ENCODE assay signal across 8 cellular contexts in genomic region chr1:227563319-227564201, GRCh38. TPM values are rescaled to one million over a fixed set of nuclear protein-coding genes. Genes with fewer than 3 reads are reported as not detected.
DNase-seq lines count a peak whose midpoint lies in the region; ATAC-seq, FAIRE-seq and TF ChIP-seq lines count a peak whose summit lies in the region.

Gene ZNF678 (plus strand): TSS chr1:227563556. CDS start chr1:227650992, 87,436 bp downstream.

- TF ChIP-seq POLR2A in H1 (IDR thresholded peaks at IDR 0.05; ENCODE audit: control extremely low read depth in 1 of 2, low read depth in 2 of 2, low read length in 2 of 2) = peak in 1 of 2 experiments; percentile 92; a peak in 2 of 3 replicates

- no peak for TF ChIP-seq RAD21 in H1 (IDR thresholded peaks at IDR 0.05 in 1 of 2, conservative IDR thresholded peaks at IDR 0.05 in 1 of 2; ENCODE audit: low read depth in 2 of 2, low read length in 2 of 2)

- H3K27ac ChIP-seq in H1 (ENCODE audit: low read depth, low read length) = peak within 1 kb of the TSS; percentile 97

- H3K27me3 ChIP-seq in H1 (replicated peaks in 1 of 4; ENCODE audit: control insufficient read depth in 3 of 4, extremely low read depth in 1 of 4, insufficient read depth in 3 of 4, low read length in 3 of 4) = no peaks in the 10 kb centered on the region

- TF ChIP-seq EP300 in H1 (IDR thresholded peaks at IDR 0.05; ENCODE audit: borderline replicate concordance in 1 of 2, low read depth in 2 of 2, low read length in 2 of 2) = no peak

- H3K9me3 ChIP-seq in H1 (ENCODE audit: insufficient read depth in 2 of 2, low read depth in 1 of 2, low read length in 1 of 2) = peaks cover 0 to 21% of the 10 kb centered on the region in 2 experiments; a peak in 1 of 4 replicates

- H3K9me3 Mint-ChIP-seq in memory B cell = peaks cover 7% of the 10 kb centered on the region

- peak within 1 kb of the TSS; percentile 95 for H3K18ac ChIP-seq in H1 (ENCODE audit: extremely low read depth, low read length)

- H3K27me3 Mint-ChIP-seq in memory B cell = peaks cover 8% of the 10 kb centered on the region

- H3K23ac ChIP-seq in H1 (ENCODE audit: insufficient read length) = no peak within 1 kb of the TSS

- peak within 1 kb of the TSS; percentile 81 to 91 (median 88) for H3K9ac ChIP-seq in H1 (replicated peaks in 1 of 4; ENCODE audit: extremely low read depth in 1 of 4, low read depth in 3 of 4, low read length in 3 of 4)

- POLR2A ChIA-PET in H1 (lab: Charles Lee; ENCODE audit: partially characterized antibody) = interaction anchor here (0.6 to 2.4 kb wide), 8 partner anchors 9 to 171 kb away, joined by 3 to 15 read pairs (median 4); partner anchors contain the start of genes JMJD4 and SNAP47

- H3K23me2 ChIP-seq in H1 (ENCODE audit: low read depth, low read length) = no peaks in the 10 kb centered on the region

- H3K36me3 Mint-ChIP-seq in memory B cell = peaks cover 15% of the 10 kb centered on the region

- peak within 1 kb of the TSS; percentile 98 for H4K8ac ChIP-seq in H1 (ENCODE audit: extremely low read depth, insufficient read depth, low read length)

- peaks cover 1 to 3% of the 10 kb centered on the region in 2 experiments for H4K20me1 ChIP-seq in H1 (replicated peaks in 1 of 2; ENCODE audit: control insufficient read depth in 1 of 2, insufficient read depth in 2 of 2, low read length in 2 of 2)

- no peak within 1 kb of the TSS for H2BK20ac ChIP-seq in H1 (ENCODE audit: low read length)

- no peak within 1 kb of the TSS; the same call in 1 of the 2 replicates for H2AK5ac ChIP-seq in H1 (ENCODE audit: low read depth, low read length)

- H2BK120ac ChIP-seq in H1 (replicated peaks; ENCODE audit: low read depth, low read length) = no peak within 1 kb of the TSS

- H3K27ac Mint-ChIP-seq in memory B cell = peak within 1 kb of the TSS; percentile 96

- peak within 1 kb of the TSS; percentile 98 for H2AFZ ChIP-seq in H1 (ENCODE audit: low read length)

- peak within 1 kb of the TSS; percentile 91 for H3K4me3 Mint-ChIP-seq in memory B cell

- peak within 1 kb of the TSS; percentile 80 for H2BK5ac ChIP-seq in H1 (ENCODE audit: low read depth, low read length)

- CTCF ChIA-PET in H1 (lab: Charles Lee; ENCODE audit: partially characterized antibody) = interaction anchor here (0.6 to 1.6 kb wide), 4 partner anchors 18 to 306 kb away, joined by 3 to 5 read pairs (median 4); no protein-coding TSS in a partner anchor

- H4K5ac ChIP-seq in H1 (ENCODE audit: insufficient read length, low read depth, low read length) = peak within 1 kb of the TSS; percentile 97

- TF ChIP-seq CTCF in H1 (IDR thresholded peaks at IDR 0.05; ENCODE audit: control extremely low read depth in 1 of 3, insufficient read depth in 1 of 3, low read depth in 1 of 3, low read length in 3 of 3) = no peak

- peak within 1 kb of the TSS; percentile 96 for H4K91ac ChIP-seq in H1 (replicated peaks; ENCODE audit: insufficient read length, low read length)

- peak within 1 kb of the TSS; percentile 94 for H3K4ac ChIP-seq in H1 (replicated peaks; ENCODE audit: insufficient read length, low read depth, low read length)

- ATAC-seq in GM21367 (IDR thresholded peaks at IDR 0.05; ENCODE audit: unreplicated experiment) = peak; percentile 94
- peak; percentile 91 for ATAC-seq in memory B cell (ENCODE audit: low read depth)

- peaks cover 0 to 39% of the 10 kb centered on the region in 2 experiments for H3K79me2 ChIP-seq in H1 (ENCODE audit: control insufficient read depth in 1 of 2, insufficient read depth in 2 of 2, low read length in 2 of 2)

- peaks cover 9% of the 10 kb centered on the region for H3K79me1 ChIP-seq in H1 (ENCODE audit: low read depth, low read length)

- FAIRE-seq in H1 (lab: Jason Lieb, UNC) = peak; percentile 19

- H3K56ac ChIP-seq in H1 (replicated peaks; ENCODE audit: insufficient read length, low read depth, low read length) = peak within 1 kb of the TSS; percentile 88

- H3K4me1 ChIP-seq in H1 (replicated peaks in 1 of 4; ENCODE audit: control insufficient read depth in 3 of 4, insufficient read depth in 4 of 4, low read length in 3 of 4) = peaks cover 0 to 3% (median 1%) of the 10 kb centered on the region in 4 experiments; a peak in 2 of 7 replicates

- peak within 1 kb of the TSS; percentile 88; the same call in 1 of the 2 replicates for H2BK15ac ChIP-seq in H1 (ENCODE audit: low read length)

- H2BK12ac ChIP-seq in H1 (ENCODE audit: low read depth, low read length) = no peak within 1 kb of the TSS

- peak within 1 kb of the TSS; percentile 63 to 77 for H3K4me2 ChIP-seq in H1 (ENCODE audit: insufficient read depth in 1 of 2, low read depth in 2 of 2, low read length in 2 of 2)

- 4% methylated on average over 34 of the region's 39 CpGs; no CpG with 5 or more reads in 1 of the 2 experiments for WGBS in H1 (ENCODE audit: extremely low coverage in 1 of 2, insufficient coverage in 1 of 2, insufficient read length in 1 of 2, insufficient replicate concordance in 2 of 2, low coverage in 1 of 2, low lambda C conversion rate in 2 of 2, missing lambda C conversion rate in 1 of 2), 2 experiments

- peaks cover 31% of the 10 kb centered on the region for H3K4me1 Mint-ChIP-seq in memory B cell

- peak; percentile 99 for DNase-seq in COLO829 (ENCODE audit: low spot score)
- peak; percentile 86 for DNase-seq in HT1080 (ENCODE audit: low read depth)
- peak; percentile 79 to 87 for DNase-seq in NOMO-1 (lab: John Stamatoyannopoulos, UW; ENCODE audit: unreplicated experiment in 2 of 2)
- DNase-seq in activated CD8-positive, alpha-beta memory T cell treated with anti-CD3 and anti-CD28 coated beads for 48 hours (ENCODE audit: low read depth in 2 of 3, low spot score in 2 of 3) = peak; percentile 69 to 82 (median 74)
- peak; percentile 85 to 91 for DNase-seq in H1 (ENCODE audit: low read depth in 1 of 2, low spot score in 2 of 2)
- peak; percentile 84 to 89 for DNase-seq in memory B cell (ENCODE audit: low spot score in 2 of 2)
- DNase-seq in stimulated activated CD8-positive, alpha-beta memory T cell treated with anti-CD3 and anti-CD28 coated beads, Interleukin-12 subunit alpha, Interleukin-12 subunit beta, amount 100 ng/mL, for 1 hour (ENCODE audit: low read depth) = peak; percentile 76

- peak within 1 kb of the TSS; percentile 70 to 90 (median 84) for H3K4me3 ChIP-seq in H1 (ENCODE audit: extremely low read depth in 1 of 4, insufficient read depth in 2 of 4, low read depth in 3 of 4, low read length in 4 of 4)

- no peaks in the 10 kb centered on the region for H3K36me3 ChIP-seq in H1 (ENCODE audit: control insufficient read depth in 2 of 4, insufficient read depth in 4 of 4, low read length in 3 of 4)

- no peak within 1 kb of the TSS for H3K14ac ChIP-seq in H1 (ENCODE audit: insufficient read length)

TF ChIP-seq in H1, 55 proteins besides CTCF, POLR2A, EP300 and RAD21 (continues in another document):
- TF ChIP-seq KDM5A (IDR thresholded peaks at IDR 0.05; ENCODE audit: low read length) (no peak), JUN (IDR thresholded peaks at IDR 0.05; ENCODE audit: low read depth, low read length) (peak; percentile 84; the same call in 1 of the 2 replicates), TEAD4 (IDR thresholded peaks at IDR 0.05; ENCODE audit: low read depth, low read length) (peak; percentile 46; the same call in 1 of the 2 replicates), SIX5 (IDR thresholded peaks at IDR 0.05; ENCODE audit: low read depth, low read length) (no peak), BRCA1 (IDR thresholded peaks at IDR 0.05; ENCODE audit: low read depth, low read length) (no peak), USF2 (IDR thresholded peaks at IDR 0.05; ENCODE audit: low read length) (no peak), POU5F1 (IDR thresholded peaks at IDR 0.05; ENCODE audit: low read depth, low read length) (no peak), SP1 (IDR thresholded peaks at IDR 0.05; ENCODE audit: low read depth, low read length) (peak; percentile 95), EGR1 (IDR thresholded peaks at IDR 0.05; ENCODE audit: borderline replicate concordance, low read depth, low read length) (no peak), CHD1 (IDR thresholded peaks at IDR 0.05; ENCODE audit: low read depth, low read length) (no peak), SRF (IDR thresholded peaks at IDR 0.05; ENCODE audit: low read depth, low read length) (no peak), KDM4A (IDR thresholded peaks at IDR 0.05; ENCODE audit: low read depth, low read length, severe bottlenecking) (peak; percentile 76), RFX5 (IDR thresholded peaks at IDR 0.05; ENCODE audit: borderline replicate concordance, low read depth, low read length) (no peak)
- TF ChIP-seq, protein P1, sequence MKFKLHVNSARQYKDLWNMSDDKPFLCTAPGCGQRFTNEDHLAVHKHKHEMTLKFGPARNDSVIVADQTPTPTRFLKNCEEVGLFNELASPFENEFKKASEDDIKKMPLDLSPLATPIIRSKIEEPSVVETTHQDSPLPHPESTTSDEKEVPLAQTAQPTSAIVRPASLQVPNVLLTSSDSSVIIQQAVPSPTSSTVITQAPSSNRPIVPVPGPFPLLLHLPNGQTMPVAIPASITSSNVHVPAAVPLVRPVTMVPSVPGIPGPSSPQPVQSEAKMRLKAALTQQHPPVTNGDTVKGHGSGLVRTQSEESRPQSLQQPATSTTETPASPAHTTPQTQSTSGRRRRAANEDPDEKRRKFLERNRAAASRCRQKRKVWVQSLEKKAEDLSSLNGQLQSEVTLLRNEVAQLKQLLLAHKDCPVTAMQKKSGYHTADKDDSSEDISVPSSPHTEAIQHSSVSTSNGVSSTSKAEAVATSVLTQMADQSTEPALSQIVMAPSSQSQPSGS (IDR thresholded peaks at IDR 0.05; ENCODE audit: low read length) = no peak

RNA-seq across cellular contexts. Expression of gene ZNF678, which starts in this region (rescaled TPM):
- total RNA-seq in HT1080 (2014; rRNA removed; shearing (Covaris generic)) = 5.3 and 5.7 TPM in 2 replicates
- polyA plus RNA-seq in HT1080 (2015; cell fraction: cytosol; rRNA removed) = 1.7 and 2.5 TPM in 2 replicates
- 6.0 and 6.5 TPM in 2 replicates for polyA plus RNA-seq in HT1080 (2015; cell fraction: nucleus; rRNA removed)
- 28.3 and 30.6 TPM in 2 replicates for total RNA-seq in H1 (2021; fragmentation: NEBNext Ultra II Directional; extraction: Animal tissue kit (Norgen Biotek cat#: 25700))
- 5.3 and 6.9 TPM in 2 replicates for polyA plus RNA-seq in H1 (2011; rRNA removed)
- 7.4 TPM for polyA plus RNA-seq in H1 (2011; cell fraction: cytosol; rRNA removed)
- polyA plus RNA-seq in H1 (2011; cell fraction: nucleus; rRNA removed) = 16.5 TPM
- polyA plus RNA-seq in H1 (2012, experiment 1 of 2) = 8.3 to 12.3 TPM (median 9.9 TPM) in 4 replicates
- polyA plus RNA-seq in H1 (2012, experiment 2 of 2) = 0.31 TPM
- 16.9 TPM for polyA plus RNA-seq in H1 (2013, experiment 1 of 2)
- 15.3 TPM for polyA plus RNA-seq in H1 (2013, experiment 2 of 2)
- 66.8 and 88.5 TPM in 2 replicates for polyA minus RNA-seq in H1 (2011; rRNA and poly(A)+ RNA removed)
- polyA minus RNA-seq in H1 (2011; cell fraction: cytosol; rRNA and poly(A)+ RNA removed) = 22.9 TPM
- 190 TPM for polyA minus RNA-seq in H1 (2011; cell fraction: nucleus; rRNA and poly(A)+ RNA removed)

Comparison
In these comparisons a context has a peak if more than half of its experiments do, and no peak if none do; other contexts are left out.
1. Peak in every context shown above with its lines: DNase-seq, ATAC-seq, H3K4me3 ChIP-seq and H3K27ac ChIP-seq.